In genomic region chr15:56411122-56411749, GRCh38 we compare ENCODE assay signal across 21 cellular contexts. TPM values are rescaled to one million over a fixed set of nuclear protein-coding genes. Genes with fewer than 3 reads are reported as not detected.
DNase-seq lines count a peak whose midpoint lies in the region; ATAC-seq and TF ChIP-seq lines count a peak whose summit lies in the region.
"Had no signal": no experiment of that assay in that cellular context is flagged by ENCODE, and none has a peak within 500 bp of the region (broad histone marks: within the 10 kb centered on the region; RNA-seq: fewer than 3 reads in every experiment).

No MANE protein-coding gene starts in this region.

- H3K4me1 Mint-ChIP-seq in GM23338 = no peaks in the 10 kb centered on the region
- H3K4me1 Mint-ChIP-seq: CD4-positive, alpha-beta memory T cell had no signal

- H3K9me2 ChIP-seq in GM23338 (ENCODE audit: insufficient read depth) = no peaks in the 10 kb centered on the region

- H3K4me3 ChIP-seq in GM23338 (no peak overlapping the region), epithelial cell of esophagus (ENCODE audit: low read length) (no peak overlapping the region), skeletal muscle cell (ENCODE audit: low read depth, low read length) (no peak overlapping the region), esophagus muscularis mucosa (no peak overlapping the region), gastroesophageal sphincter (no peak overlapping the region)
- H3K4me3 ChIP-seq: breast epithelium, GM23248, hepatocyte, SK-N-MC, spleen, transverse colon had no signal

- intact Hi-C loops in esophagus muscularis mucosa (cut with DNase I) = no loop called here

- 84% methylated on average over 2 of the region's 2 CpGs for WGBS in esophagus muscularis mucosa
- 61 to 71% methylated on average over 2 of the region's 2 CpGs for WGBS in gastroesophageal sphincter (ENCODE audit: low coverage in 1 of 2), 2 donors

- H3K4me1 ChIP-seq in GM23338 (ENCODE audit: insufficient read depth) (no peaks in the 10 kb centered on the region), esophagus muscularis mucosa (no peaks in the 10 kb centered on the region), gastroesophageal sphincter (no peaks in the 10 kb centered on the region)
- H3K4me1 ChIP-seq: breast epithelium, spleen, transverse colon had no signal

- no peak; the same call in 2 of the 3 replicates for ATAC-seq in GM23338
- no peak for ATAC-seq in gastroesophageal sphincter
- ATAC-seq: stimulated activated naive CD8-positive, alpha-beta T cell treated with anti-CD3 and anti-CD28 coated beads, Interleukin-15, amount 100 ng/mL, for 72 hours had no signal

- no peak overlapping the region for H3K4me3 Mint-ChIP-seq in GM23338
- H3K4me3 Mint-ChIP-seq: activated CD4-positive, alpha-beta memory T cell treated with anti-CD3 and anti-CD28 coated beads for 36 hours; CD4-positive, alpha-beta memory T cell; stimulated activated naive CD8-positive, alpha-beta T cell treated with anti-CD3 and anti-CD28 coated beads, Interleukin-15, amount 100 ng/mL, for 72 hours had no signal

- H3K9me3 Mint-ChIP-seq in GM23338 = no peaks in the 10 kb centered on the region
- H3K9me3 Mint-ChIP-seq: activated CD4-positive, alpha-beta memory T cell treated with anti-CD3 and anti-CD28 coated beads for 36 hours; CD4-positive, alpha-beta memory T cell; stimulated activated naive CD8-positive, alpha-beta T cell treated with anti-CD3 and anti-CD28 coated beads, Interleukin-15, amount 100 ng/mL, for 72 hours had no signal

- DNase-seq in GM23338 (ENCODE audit: low spot score) (peak; percentile 2), NCI-H69 (lab: John Stamatoyannopoulos, UW) (peak; percentile 46), epithelial cell of esophagus (ENCODE audit: low read depth) (peak; percentile 13), skeletal muscle cell (ENCODE audit: low read depth) (peak; percentile 4), esophagus muscularis mucosa (ENCODE audit: extremely low spot score) (no peak), NCI-H2107 (lab: John Stamatoyannopoulos, UW) (no peak)
- DNase-seq: activated CD4-positive, alpha-beta memory T cell treated with anti-CD3 and anti-CD28 coated beads for 36 hours; activated effector memory CD4-positive, alpha-beta T cell treated with anti-CD3 and anti-CD28 coated beads, Interleukin-2, amount 50 U/mL, for 16 hours; CD4-positive, alpha-beta memory T cell; DMS79; GM23248; NCI-H1092 treated with DMSO at 0.1 percent for 48 hours; NCI-H2029; spleen; stimulated activated CD4-positive, alpha-beta T cell treated with anti-CD3 and anti-CD28 coated beads, Interleukin-4, amount 100 ng/mL, for 1 hour; stimulated activated naive CD8-positive, alpha-beta T cell treated with anti-CD3 and anti-CD28 coated beads, Interleukin-15, amount 100 ng/mL, for 72 hours; transverse colon had no signal

- H3K27ac ChIP-seq in GM23338 (ENCODE audit: low read depth) (no peak overlapping the region), esophagus muscularis mucosa (replicated peaks in 1 of 4) (no peak overlapping the region), gastroesophageal sphincter (no peak overlapping the region)
- H3K27ac ChIP-seq: breast epithelium, GM23248, hepatocyte, SK-N-MC, spleen, transverse colon had no signal

- H3K27me3 ChIP-seq in GM23338 (ENCODE audit: insufficient read depth) (no peaks in the 10 kb centered on the region), esophagus muscularis mucosa (no peaks in the 10 kb centered on the region), gastroesophageal sphincter (no peaks in the 10 kb centered on the region)
- H3K27me3 ChIP-seq: breast epithelium, hepatocyte, spleen, transverse colon had no signal

- 0 out of 2 replicates have a peak overlapping the region, but pooled peaks have one; percentile 7 for H3K27ac Mint-ChIP-seq in GM23338
- H3K27ac Mint-ChIP-seq: activated CD4-positive, alpha-beta memory T cell treated with anti-CD3 and anti-CD28 coated beads for 36 hours; CD4-positive, alpha-beta memory T cell had no signal

- H3K79me2 ChIP-seq in GM23338 (replicated peaks; ENCODE audit: insufficient read depth) = no peaks in the 10 kb centered on the region
- H3K79me2 ChIP-seq: hepatocyte had no signal

- peaks cover 3% of the 10 kb centered on the region; the same call in 2 of the 3 replicates for H3K36me3 Mint-ChIP-seq in GM23338 (ENCODE audit: low read depth)
- H3K36me3 Mint-ChIP-seq: activated CD4-positive, alpha-beta memory T cell treated with anti-CD3 and anti-CD28 coated beads for 36 hours; CD4-positive, alpha-beta memory T cell had no signal

- H3F3A ChIP-seq in GM23338 (replicated peaks; ENCODE audit: low read depth) = no peaks in the 10 kb centered on the region

- TF ChIP-seq POLR2A in esophagus muscularis mucosa (IDR thresholded peaks at IDR 0.05; ENCODE audit: low read depth) (no peak), gastroesophageal sphincter (IDR thresholded peaks at IDR 0.05) (no peak)

- H3K4me2 ChIP-seq in GM23338 = no peak overlapping the region
- H3K4me2 ChIP-seq: hepatocyte had no signal

- H4K20me1 ChIP-seq in GM23338 (replicated peaks; ENCODE audit: insufficient read depth) = no peaks in the 10 kb centered on the region

- H3K9me3 ChIP-seq in esophagus muscularis mucosa (no peaks in the 10 kb centered on the region), gastroesophageal sphincter (no peaks in the 10 kb centered on the region)
- H3K9me3 ChIP-seq: breast epithelium, transverse colon had no signal

- TF ChIP-seq EP300 in esophagus muscularis mucosa (IDR thresholded peaks at IDR 0.05) (no peak), gastroesophageal sphincter (IDR thresholded peaks at IDR 0.05) (no peak)

- no peaks in the 10 kb centered on the region for H3K27me3 Mint-ChIP-seq in GM23338 (ENCODE audit: insufficient read depth, low read depth, poor library complexity)
- H3K27me3 Mint-ChIP-seq: activated CD4-positive, alpha-beta memory T cell treated with anti-CD3 and anti-CD28 coated beads for 36 hours; stimulated activated naive CD8-positive, alpha-beta T cell treated with anti-CD3 and anti-CD28 coated beads, Interleukin-15, amount 100 ng/mL, for 72 hours had no signal

- H2AFZ ChIP-seq in GM23338 = no peak overlapping the region
- H2AFZ ChIP-seq: GM23248, hepatocyte had no signal

- TF ChIP-seq CTCF in GM23338 (conservative IDR thresholded peaks at IDR 0.05; ENCODE audit: low read depth in 2 of 2) (no peak), epithelial cell of esophagus (IDR thresholded peaks at IDR 0.05; ENCODE audit: insufficient read depth, low read depth, low read length, missing control alignments) (no peak), esophagus muscularis mucosa (IDR thresholded peaks at IDR 0.05) (no peak), gastroesophageal sphincter (IDR thresholded peaks at IDR 0.05) (no peak)

- H3K36me3 ChIP-seq in GM23338 (ENCODE audit: insufficient read depth) (no peaks in the 10 kb centered on the region), esophagus muscularis mucosa (no peaks in the 10 kb centered on the region), gastroesophageal sphincter (no peaks in the 10 kb centered on the region)
- H3K36me3 ChIP-seq: breast epithelium, spleen, transverse colon had no signal

TF ChIP-seq in GM23338, 12 proteins besides CTCF, POLR2A, EP300 and RAD21 (continues in another document):
- TF ChIP-seq ETS1 (IDR thresholded peaks at IDR 0.05) (no peak), ZNF331 (CRISPR knock-in tag; IDR thresholded peaks at IDR 0.05; ENCODE audit: low read depth) (no peak)

RNA-seq across cellular contexts. Expression of gene TEX9, which starts 46.0 kb away (rescaled TPM):
- total RNA-seq in GM23338 (2014; rRNA removed; shearing (Covaris generic)) = 13.9 and 19.6 TPM in 2 replicates
- 16.1 and 21.8 TPM in 2 replicates for polyA plus RNA-seq in GM23338 (2016; fragmentation: Nextera tagmentation; extraction: Ambion mirVana)
- total RNA-seq in esophagus muscularis mucosa (1 to 10 TPM; 3.1 to 5.4 (median 3.9) TPM), gastroesophageal sphincter (1 to 10 TPM; 4.2 to 9.2 (median 5.2) TPM)

RNA-seq across cellular contexts. Expression of gene MNS1, which starts 53.7 kb away (rescaled TPM):
- total RNA-seq in GM23338 (2014; rRNA removed; shearing (Covaris generic)) = 2.9 and 8.9 TPM in 2 replicates
- polyA plus RNA-seq in GM23338 (2016; fragmentation: Nextera tagmentation; extraction: Ambion mirVana) = 13.8 and 16.9 TPM in 2 replicates
- total RNA-seq in esophagus muscularis mucosa (under 1 TPM; 0.42 to 0.66 (median 0.49) TPM), gastroesophageal sphincter (1 to 10 TPM in 2 of 4 donors, under 1 TPM in 2; 0.93 to 2.0 (median 1.3) TPM)
- total RNA-seq: CD4-positive, alpha-beta memory T cell had no signal
- polyA plus RNA-seq: CD4-positive, alpha-beta memory T cell had no signal

Comparison
In these comparisons a context has a peak if more than half of its experiments do, and no peak if none do; other contexts are left out.
1. DNase-seq: peak in GM23338 (single experiment), NCI-H69 (single experiment), epithelial cell of esophagus (single experiment) and skeletal muscle cell (single experiment); none in esophagus muscularis mucosa (single experiment) and NCI-H2107 (single experiment).